8 cellular contexts compared by ENCODE assay signal in genomic region chr5:472076-472655, GRCh38. TPM values are rescaled to one million over a fixed set of nuclear protein-coding genes. Genes with fewer than 3 reads are reported as not detected.
DNase-seq lines count a peak whose midpoint lies in the region; ATAC-seq, FAIRE-seq and TF ChIP-seq lines count a peak whose summit lies in the region.

No MANE protein-coding gene starts in this region.

- intact Hi-C loops in kidney (cut with DNase I) = no loop called here

- H3K4me1 ChIP-seq in ES-I3 (ENCODE audit: insufficient read depth, low read length) (no peaks in the 10 kb centered on the region), kidney (ENCODE audit: control insufficient read depth in 1 of 2, insufficient read depth in 1 of 2, low read depth in 1 of 2, low read length in 2 of 2) (peaks cover 3 to 14% of the 10 kb centered on the region in 2 donors)

- peak overlapping the region; percentile 78 for H3K4me3 ChIP-seq in Jurkat, Clone E6-1 (ENCODE audit: low read length)
- H3K4me3 ChIP-seq in astrocyte of the cerebellum (ENCODE audit: low read depth, low read length) (peak overlapping the region; percentile 83), kidney (ENCODE audit: low read length in 2 of 2) (peak overlapping the region; percentile 50 to 63)

- in situ Hi-C loops in astrocyte of the cerebellum (cut with HindIII; ENCODE audit: low sequenced_read_pairs) = no loop called here

- FAIRE-seq in kidney (lab: Jason Lieb, UNC) (no peak), GM12891 (lab: Jason Lieb, UNC) (no peak)

- peak; percentile 21 for ATAC-seq in GM21529 (IDR thresholded peaks at IDR 0.05; ENCODE audit: unreplicated experiment)

- no peak for DNase-seq in Jurkat, Clone E6-1 (ENCODE audit: low read depth, low spot score)
- DNase-seq in astrocyte of the cerebellum (ENCODE audit: low read depth) = no peak
- DNase-seq in kidney = peak; percentile 83
- DNase-seq in stimulated activated CD8-positive, alpha-beta memory T cell treated with anti-CD3 and anti-CD28 coated beads, Interleukin-4, amount 100 ng/mL, for 48 hours = peak; percentile 52
- no peak for DNase-seq in retina
- no peak for DNase-seq in GM12891 (ENCODE audit: insufficient read length, low spot score)

- H3K9me3 ChIP-seq in ES-I3 (ENCODE audit: control insufficient read depth, insufficient read depth, low read length) (no peaks in the 10 kb centered on the region), kidney (ENCODE audit: control insufficient read depth in 1 of 2, low read length in 2 of 2) (no peaks in the 10 kb centered on the region)

- no peak; the same call in 1 of the 2 replicates for TF ChIP-seq POLR2A in GM12891 (IDR thresholded peaks at IDR 0.05; ENCODE audit: low read depth, low read length)

- TF ChIP-seq CTCF in astrocyte of the cerebellum (IDR thresholded peaks at IDR 0.05; ENCODE audit: low read depth, low read length, missing control alignments) = no peak
- TF ChIP-seq CTCF in kidney (IDR thresholded peaks at IDR 0.05; ENCODE audit: borderline replicate concordance, extremely low read depth, insufficient read depth) = no peak

- H3K9ac ChIP-seq in ES-I3 (ENCODE audit: low read depth, low read length) = peak overlapping the region; percentile 86
- H3K9ac ChIP-seq in kidney (ENCODE audit: low read length in 2 of 2) = peak overlapping the region; percentile 48 to 55

- no peaks in the 10 kb centered on the region for H3K36me3 ChIP-seq in ES-I3 (ENCODE audit: insufficient read depth, low read length)
- H3K36me3 ChIP-seq in kidney (ENCODE audit: control insufficient read depth in 1 of 2, insufficient read depth in 2 of 2, low read length in 2 of 2) = peaks cover 0 to 4% of the 10 kb centered on the region in 2 donors

- peak overlapping the region; percentile 37 to 63 for H3K27ac ChIP-seq in kidney (ENCODE audit: low read depth in 2 of 2, low read length in 2 of 2)

TF ChIP-seq in GM12891, 5 proteins besides CTCF, POLR2A, EP300 and RAD21:
- TF ChIP-seq POLR2AphosphoS5 (IDR thresholded peaks at IDR 0.05; ENCODE audit: low read depth, low read length) = no peak
- no peak for TF ChIP-seq PAX5 (IDR thresholded peaks at IDR 0.05; ENCODE audit: insufficient read depth, low read length, severe bottlenecking)
- TF ChIP-seq TAF1 (IDR thresholded peaks at IDR 0.05; ENCODE audit: low read depth, low read length) = no peak
- TF ChIP-seq SPI1 (IDR thresholded peaks at IDR 0.05; ENCODE audit: low read depth, low read length) = no peak
- no peak for TF ChIP-seq POU2F2 (IDR thresholded peaks at IDR 0.05; ENCODE audit: low read depth, low read length)
TF ChIP-seq in GM12891: peak in this region for 0.

RNA-seq across cellular contexts. Expression of gene EXOC3, which starts 29.2 kb away (rescaled TPM):
- 62.2 TPM for polyA plus RNA-seq in Jurkat, Clone E6-1 (2012; ENCODE audit: insufficient read depth, insufficient read length)
- 71.5 TPM for total RNA-seq in kidney
- polyA plus RNA-seq in kidney (ENCODE audit: insufficient read depth, low read depth, low replicate concordance) = 40.5 TPM
- polyA plus RNA-seq in GM12891 (2012; ENCODE audit: low read depth, missing spikeins) = 46.1 TPM

RNA-seq across cellular contexts. Expression of gene SLC9A3, which starts 52.1 kb away (rescaled TPM):
- polyA plus RNA-seq in Jurkat, Clone E6-1 (2012; ENCODE audit: insufficient read depth, insufficient read length) = 4.2 TPM
- total RNA-seq in kidney = 10.5 TPM
- 36.9 TPM for polyA plus RNA-seq in kidney (ENCODE audit: insufficient read depth, low read depth, low replicate concordance)
- polyA plus RNA-seq in GM12891 (2012; ENCODE audit: low read depth, missing spikeins) = 1.8 TPM

Comparison
In these comparisons a context has a peak if more than half of its experiments do, and no peak if none do; other contexts are left out.
1. DNase-seq: peak in kidney (single experiment) and stimulated activated CD8-positive, alpha-beta memory T cell treated with anti-CD3 and anti-CD28 coated beads, Interleukin-4, amount 100 ng/mL, for 48 hours (single experiment); none in Jurkat, Clone E6-1 (single experiment), astrocyte of the cerebellum (single experiment), retina (single experiment) and GM12891 (single experiment).
2. Peak in every context shown above with its lines, with median percentiles within 50 percentile points of each other: H3K4me3 ChIP-seq.